1 cellular context compared by ENCODE assay signal in genomic region chr2:223602972-223603371, GRCh38.
TF ChIP-seq lines count a peak whose summit lies in the region.

No MANE protein-coding gene starts in this region.

TF ChIP-seq in HCT116, 20 proteins besides CTCF, POLR2A, EP300 and RAD21 (continued from another document):
- TF ChIP-seq ZBTB33 (IDR thresholded peaks at IDR 0.05; ENCODE audit: extremely low read depth, insufficient replicate concordance, low read length): no peak
